Comparison of ENCODE assay signal across 9 cellular contexts in genomic region chr3:16286161-16286560, GRCh38. TPM values are rescaled to one million over a fixed set of nuclear protein-coding genes. Genes with fewer than 3 reads are reported as not detected.
DNase-seq lines count a peak whose midpoint lies in the region; ATAC-seq and FAIRE-seq lines count a peak whose summit lies in the region.
"Had no signal": no experiment of that assay in that cellular context is flagged by ENCODE, and none has a peak within 500 bp of the region (broad histone marks: within the 10 kb centered on the region; RNA-seq: fewer than 3 reads in every experiment).

No MANE protein-coding gene starts in this region.

- no peaks in the 10 kb centered on the region for H3K27me3 Mint-ChIP-seq in activated naive CD4-positive, alpha-beta T cell treated with anti-CD3 and anti-CD28 coated beads for 36 hours (ENCODE audit: low read depth)

- ATAC-seq in HG03558 (IDR thresholded peaks at IDR 0.05; ENCODE audit: extremely low read depth, unreplicated experiment), result peak; percentile 88

- peak; percentile 64 for FAIRE-seq in GM19239 (lab: Jason Lieb, UNC)
- FAIRE-seq: colon had no signal

- intact Hi-C loops in activated naive CD4-positive, alpha-beta T cell treated with anti-CD3 and anti-CD28 coated beads for 36 hours (cut with micrococcal nuclease), result loop anchor here (1.0 to 5.0 kb wide), 8 partner anchors 21 to 1457 kb away; partner anchors contain the start of genes OXNAD1 and TBC1D5

- H3K36me3 Mint-ChIP-seq in activated naive CD4-positive, alpha-beta T cell treated with anti-CD3 and anti-CD28 coated beads for 36 hours (ENCODE audit: low read depth), result peaks cover 51% of the 10 kb centered on the region

- H3K4me3 Mint-ChIP-seq in activated naive CD4-positive, alpha-beta T cell treated with anti-CD3 and anti-CD28 coated beads for 36 hours, result peak overlapping the region; percentile 84

- H3K9me3 Mint-ChIP-seq in activated naive CD4-positive, alpha-beta T cell treated with anti-CD3 and anti-CD28 coated beads for 36 hours, result no peaks in the 10 kb centered on the region

- CTCF ChIA-PET in activated naive CD4-positive, alpha-beta T cell treated with anti-CD3 and anti-CD28 coated beads for 36 hours (lab: Charles Lee), result interaction anchor here (0.8 to 3.0 kb wide), 7 partner anchors 10 to 230 kb away, joined by 3 to 34 read pairs (median 3); partner anchors contain the start of gene DPH3

- H3K4me1 Mint-ChIP-seq in activated naive CD4-positive, alpha-beta T cell treated with anti-CD3 and anti-CD28 coated beads for 36 hours (ENCODE audit: low read depth), result peaks cover 72% of the 10 kb centered on the region

- peak overlapping the region; percentile 97 for H3K27ac Mint-ChIP-seq in activated naive CD4-positive, alpha-beta T cell treated with anti-CD3 and anti-CD28 coated beads for 36 hours

- no peak for DNase-seq in GM19239 (ENCODE audit: insufficient read length, low spot score)
- peak; percentile 85 for DNase-seq in activated naive CD4-positive, alpha-beta T cell treated with anti-CD3 and anti-CD28 coated beads for 36 hours
- peak in 2 of 3 experiments; percentile 58 to 63 for DNase-seq in stimulated activated CD4-positive, alpha-beta T cell treated with anti-CD3 and anti-CD28 coated beads, TNF-alpha, amount 100 ng/mL, for 24 hours (ENCODE audit: low read depth in 3 of 3)
- no peak for DNase-seq in cerebellar nuclear complex (lab: John Stamatoyannopoulos, UW)
- no peak for DNase-seq in dedifferentiated amniotic fluid mesenchymal stem cell (ENCODE audit: extremely low spot score)
- no peak for DNase-seq in NCI-H524 treated with DMSO at 0.1 percent for 48 hours (lab: John Stamatoyannopoulos, UW)
- DNase-seq in NCI-H2107 (lab: John Stamatoyannopoulos, UW), result no peak

RNA-seq across cellular contexts. Expression of gene OXNAD1, which starts 21.1 kb away (rescaled TPM):
- total RNA-seq in activated naive CD4-positive, alpha-beta T cell treated with anti-CD3 and anti-CD28 coated beads for 36 hours, result 10 to 100 TPM; 32.4 to 34.2 TPM

RNA-seq across cellular contexts. Expression of gene DPH3, which starts 21.4 kb away (rescaled TPM):
- total RNA-seq in activated naive CD4-positive, alpha-beta T cell treated with anti-CD3 and anti-CD28 coated beads for 36 hours, result 10 to 100 TPM; 16.1 to 17.0 TPM

Comparison
In these comparisons a context has a peak if more than half of its experiments do, and no peak if none do; other contexts are left out.
1. DNase-seq: peak in activated naive CD4-positive, alpha-beta T cell treated with anti-CD3 and anti-CD28 coated beads for 36 hours (single experiment) and stimulated activated CD4-positive, alpha-beta T cell treated with anti-CD3 and anti-CD28 coated beads, TNF-alpha, amount 100 ng/mL, for 24 hours (2 of 3); none in GM19239 (single experiment), cerebellar nuclear complex (0 of 2), dedifferentiated amniotic fluid mesenchymal stem cell (single experiment), NCI-H524 treated with DMSO at 0.1 percent for 48 hours (single experiment) and NCI-H2107 (single experiment).